ENCODE assay signal across 14 cellular contexts in the genomic region with DNA sequence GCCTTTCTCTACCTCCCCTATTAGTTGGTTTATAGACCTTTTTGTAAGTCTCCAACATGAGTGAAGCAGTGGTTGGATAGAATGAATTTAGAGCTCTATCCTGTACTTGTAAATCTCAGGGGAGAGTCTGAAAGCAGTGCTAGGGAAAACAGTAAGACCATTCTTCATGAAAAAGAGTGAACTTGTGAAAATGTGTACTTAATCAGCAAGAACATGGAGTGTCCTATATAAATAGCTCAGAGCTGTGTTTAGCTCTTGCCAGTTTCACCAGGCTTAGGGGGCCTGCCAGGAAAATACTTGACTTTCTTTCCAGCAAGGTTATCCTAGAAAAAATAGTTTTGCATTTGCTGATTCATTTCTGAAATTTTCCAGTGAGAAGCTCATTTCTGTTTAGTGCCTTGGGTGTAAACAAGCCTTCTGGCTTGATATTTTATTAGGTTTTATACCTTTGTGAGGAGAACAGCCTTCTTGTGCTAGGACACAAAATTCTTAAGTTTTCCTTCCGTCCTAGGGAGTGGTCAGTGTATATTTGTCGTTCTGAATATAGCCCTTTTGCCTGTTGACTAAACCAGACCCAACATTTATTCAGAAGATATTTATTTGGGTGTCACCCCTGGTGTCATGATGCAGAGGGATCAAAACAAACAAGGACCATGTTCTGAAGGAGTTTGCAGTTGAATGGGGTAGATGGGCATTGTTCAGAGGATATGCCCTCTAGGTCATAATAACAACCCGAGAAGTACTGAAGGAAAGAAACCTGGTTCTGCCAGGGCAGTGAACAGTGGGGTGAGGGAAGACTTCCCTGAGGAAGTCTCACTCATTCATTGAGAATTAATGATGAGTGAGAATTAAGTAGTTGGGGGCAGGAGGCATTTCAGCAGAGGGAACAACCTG. TPM values are rescaled to one million over a fixed set of nuclear protein-coding genes. Genes with fewer than 3 reads are reported as not detected.
A peak's percentile ranks its signal among the peaks of the same experiment; 100 is the strongest.
DNase-seq lines count a peak whose midpoint lies in the region; ATAC-seq and TF ChIP-seq lines count a peak whose summit lies in the region.
"Had no signal": no experiment of that assay in that cellular context is flagged by ENCODE, and none has a peak within 500 bp of the region (broad histone marks: within the 10 kb centered on the region; RNA-seq: fewer than 3 reads in every experiment).

No MANE protein-coding gene starts in this region.

- H3K9me3 ChIP-seq in breast epithelium (no peaks in the 10 kb centered on the region), mammary epithelial cell (replicated peaks; ENCODE audit: insufficient read depth, low read length) (no peaks in the 10 kb centered on the region), aorta (ENCODE audit: control insufficient read depth, low read length) (no peaks in the 10 kb centered on the region), endodermal cell (ENCODE audit: control insufficient read depth, low read length) (no peaks in the 10 kb centered on the region)

- H3K4me1 ChIP-seq in breast epithelium = no peaks in the 10 kb centered on the region
- H3K4me1 ChIP-seq in mammary epithelial cell (ENCODE audit: insufficient read depth, low read length) = peaks cover 13% of the 10 kb centered on the region
- no peaks in the 10 kb centered on the region for H3K4me1 ChIP-seq in aorta (ENCODE audit: control insufficient read depth in 1 of 2, insufficient read depth in 2 of 2, low read length in 2 of 2)
- H3K4me1 ChIP-seq in endodermal cell (ENCODE audit: control insufficient read depth, insufficient read depth, low read length) = peaks cover 20% of the 10 kb centered on the region

- intact Hi-C loops in breast epithelium (cut with DNase I; ENCODE audit: low total_unique reads) (no loop called here), mammary epithelial cell (cut with micrococcal nuclease) (loop anchor here (10.0 kb wide), 1 partner anchor 1264 kb away; no protein-coding TSS in a partner anchor), aorta (cut with DNase I) (no loop called here)

- peak; percentile 75 for ATAC-seq in aorta (ENCODE audit: low FRiP score)
- ATAC-seq in HG03565 (IDR thresholded peaks at IDR 0.05; ENCODE audit: unreplicated experiment) = no peak
- ATAC-seq: activated CD8-positive, alpha-beta T cell treated with anti-CD3 and anti-CD28 coated beads for 36 hours had no signal

- BruUV-seq in mammary epithelial cell (replicated peaks; lab: Mats Ljungman, UMichigan) = no TSS peak

- H3K4me2 ChIP-seq in mammary epithelial cell (ENCODE audit: insufficient read depth, low read depth, low read length) = no peak overlapping the region

- dilution Hi-C loops in mammary epithelial cell (cut with HindIII; ENCODE audit: low sequenced_read_pairs) = no loop called here

- H3K36me3 Mint-ChIP-seq in osteocyte (ENCODE audit: unreplicated experiment) (peaks cover 5% of the 10 kb centered on the region), endodermal cell (ENCODE audit: low read depth) (peaks cover 6% of the 10 kb centered on the region)
- H3K36me3 Mint-ChIP-seq: naive B cell had no signal

- no peaks in the 10 kb centered on the region for H3K27me3 Mint-ChIP-seq in osteocyte (ENCODE audit: unreplicated experiment)
- no peaks in the 10 kb centered on the region for H3K27me3 Mint-ChIP-seq in endodermal cell (ENCODE audit: insufficient read depth)
- H3K27me3 Mint-ChIP-seq: activated CD8-positive, alpha-beta T cell treated with anti-CD3 and anti-CD28 coated beads for 36 hours; naive B cell had no signal

- H3K27ac ChIP-seq in breast epithelium (peak overlapping the region; percentile 3 to 56), mammary epithelial cell (ENCODE audit: insufficient read depth, low read depth, low read length) (no peak overlapping the region), aorta (ENCODE audit: low read depth in 1 of 2, low read length in 2 of 2) (peak overlapping the region; percentile 47 to 88), endodermal cell (ENCODE audit: low read depth, low read length) (no peak overlapping the region)

- H3K27ac Mint-ChIP-seq in osteocyte (ENCODE audit: unreplicated experiment) = no peak overlapping the region
- H3K27ac Mint-ChIP-seq in endodermal cell = no peak overlapping the region
- H3K27ac Mint-ChIP-seq: activated CD8-positive, alpha-beta T cell treated with anti-CD3 and anti-CD28 coated beads for 36 hours had no signal

- H4K20me1 ChIP-seq in mammary epithelial cell (ENCODE audit: insufficient read depth, low read length) = no peaks in the 10 kb centered on the region

- no peak for TF ChIP-seq CTCF in breast epithelium (IDR thresholded peaks at IDR 0.05)
- no peak for TF ChIP-seq CTCF in mammary epithelial cell (conservative IDR thresholded peaks at IDR 0.05 in 1 of 2, IDR thresholded peaks at IDR 0.05 in 1 of 2; ENCODE audit: extremely low read depth in 1 of 2, insufficient read depth in 1 of 2, low read depth in 1 of 2, low read length in 2 of 2)
- TF ChIP-seq CTCF in osteocyte (IDR thresholded peaks at IDR 0.05) = no peak
- no peak for TF ChIP-seq CTCF in endodermal cell (conservative IDR thresholded peaks at IDR 0.05)

- H3K79me2 ChIP-seq in mammary epithelial cell (ENCODE audit: insufficient read depth, low read length) = peaks cover 93% of the 10 kb centered on the region

- H3K36me3 ChIP-seq in breast epithelium = no peaks in the 10 kb centered on the region
- peaks cover 3% of the 10 kb centered on the region for H3K36me3 ChIP-seq in mammary epithelial cell (ENCODE audit: insufficient read depth, low read length)
- H3K36me3 ChIP-seq in aorta (ENCODE audit: control insufficient read depth in 1 of 2, insufficient read depth in 2 of 2, low read length in 1 of 2) = no peaks in the 10 kb centered on the region
- H3K36me3 ChIP-seq in endodermal cell (ENCODE audit: control insufficient read depth, insufficient read depth, low read length) = peaks cover 12% of the 10 kb centered on the region

- no peak overlapping the region for H2AFZ ChIP-seq in mammary epithelial cell (ENCODE audit: low read depth, low read length)

- H3K4me3 ChIP-seq in breast epithelium (no peak overlapping the region), mammary epithelial cell (replicated peaks in 1 of 3; ENCODE audit: insufficient read depth in 1 of 3, low read depth in 2 of 3, low read length in 3 of 3) (no peak overlapping the region), aorta (ENCODE audit: low read length in 2 of 2) (no peak overlapping the region), endodermal cell (ENCODE audit: low read length) (no peak overlapping the region)

- in situ Hi-C loops in mammary epithelial cell (cut with MboI; ENCODE audit: low sequenced_read_pairs in 2 of 2) (no loop called here), KBM-7 (cut with MboI; ENCODE audit: low pct_unique_long_range_greater_than_20kb, low sequenced_read_pairs) (no loop called here)

- no peak overlapping the region for H3K9ac ChIP-seq in mammary epithelial cell (ENCODE audit: insufficient read depth, low read length)
- H3K9ac ChIP-seq in endodermal cell (ENCODE audit: extremely low read depth, low read length, poor library complexity, severe bottlenecking) = no peak overlapping the region

- no peak for TF ChIP-seq POLR2A in breast epithelium (IDR thresholded peaks at IDR 0.05)

- H3K27me3 ChIP-seq in breast epithelium (no peaks in the 10 kb centered on the region), mammary epithelial cell (ENCODE audit: insufficient read depth, low read length) (no peaks in the 10 kb centered on the region), aorta (ENCODE audit: control insufficient read depth in 1 of 2, insufficient read depth in 2 of 2, low read length in 1 of 2) (no peaks in the 10 kb centered on the region), endodermal cell (ENCODE audit: control insufficient read depth, insufficient read depth, low read length, poor library complexity, severe bottlenecking) (no peaks in the 10 kb centered on the region)

- WGBS in mammary epithelial cell (ENCODE audit: low coverage, missing lambda C conversion rate) = 80% methylated on average over 3 of the region's 3 CpGs
- 5 to 10% methylated on average over 3 of the region's 3 CpGs for WGBS in aorta, 2 donors
- 100% methylated on average over 3 of the region's 3 CpGs for WGBS in endodermal cell (ENCODE audit: insufficient coverage in 1 of 2, insufficient read length in 1 of 2), 2 experiments

- H3K4me1 Mint-ChIP-seq in osteocyte (ENCODE audit: unreplicated experiment) = peaks cover 21% of the 10 kb centered on the region
- H3K4me1 Mint-ChIP-seq in endodermal cell = peaks cover 6% of the 10 kb centered on the region

- no peak for DNase-seq in breast epithelium (ENCODE audit: low spot score in 2 of 2)
- no peak for DNase-seq in mammary epithelial cell
- peak; percentile 73 for DNase-seq in foreskin melanocyte
- no peak for DNase-seq in osteocyte (ENCODE audit: extremely low spot score, unreplicated experiment)
- peak in 1 of 2 donors; percentile 55 for DNase-seq in aorta
- DNase-seq in KBM-7 = no peak
- DNase-seq in endodermal cell = no peak
- DNase-seq: 8988T; activated CD8-positive, alpha-beta T cell treated with anti-CD3 and anti-CD28 coated beads for 36 hours; GOT3; MM.1S; naive B cell; NCI-H526 had no signal

- H3K4me3 Mint-ChIP-seq in osteocyte (ENCODE audit: unreplicated experiment) (peak overlapping the region; percentile 52), endodermal cell (no peak overlapping the region)
- H3K4me3 Mint-ChIP-seq: activated CD8-positive, alpha-beta T cell treated with anti-CD3 and anti-CD28 coated beads for 36 hours; naive B cell had no signal

- H3K9me3 Mint-ChIP-seq in osteocyte (ENCODE audit: unreplicated experiment) (no peaks in the 10 kb centered on the region), endodermal cell (no peaks in the 10 kb centered on the region)
- H3K9me3 Mint-ChIP-seq: naive B cell had no signal

- CTCF ChIA-PET in mammary epithelial cell (lab: Charles Lee; ENCODE audit: low non-redundant PET) = no interaction called here

RNA-seq across cellular contexts. Expression of a gene that starts 7.6 kb away (rescaled TPM):
- total RNA-seq in breast epithelium (10 to 100 TPM; 37.1 to 61.6 (median 42.3) TPM), mammary epithelial cell (10 to 100 TPM; 27.7 to 36.0 TPM), osteocyte (32.5 and 35.8 TPM in 2 replicates), aorta (10 to 100 TPM; 29.0 to 30.2 TPM), endodermal cell (10 to 100 TPM; 23.6 to 29.4 TPM)
- polyA plus RNA-seq in mammary epithelial cell (10.4 TPM), aorta (1 to 10 TPM; 5.8 to 9.6 TPM)
- 48.7 TPM for polyA minus RNA-seq in mammary epithelial cell
- polyA plus RNA-seq in endodermal cell (2013, experiment 1 of 2) = 10.4 TPM
- 11.6 TPM for polyA plus RNA-seq in endodermal cell (2013, experiment 2 of 2)

Comparison
In these comparisons a context has a peak if more than half of its experiments do, and no peak if none do; other contexts are left out.
1. H3K27ac ChIP-seq: peak in breast epithelium (2 of 2) and aorta (2 of 2); none in mammary epithelial cell (single experiment) and endodermal cell (single experiment).